ENCODE assay signal across 1 cellular context in genomic region chr7:93948873-93949272, GRCh38.
TF ChIP-seq lines count a peak whose summit lies in the region.

No MANE protein-coding gene starts in this region.

TF ChIP-seq in K562, 482 proteins besides CTCF, POLR2A, EP300 and RAD21:
- TF ChIP-seq HLTF (IDR thresholded peaks at IDR 0.05) (no peak), RFX5 (IDR thresholded peaks at IDR 0.05; ENCODE audit: low read depth, low read length) (no peak), HNRNPK (IDR thresholded peaks at IDR 0.05; ENCODE audit: low read depth, low read length, poor library complexity, severe bottlenecking) (peak; percentile 73), PCBP2 (IDR thresholded peaks at IDR 0.05; ENCODE audit: low read depth, low read length, poor library complexity, severe bottlenecking) (peak; percentile 21)
TF ChIP-seq in K562: peak in this region for 2.
